ENCODE assay signal across 16 cellular contexts in genomic region chr10:8499312-8499711, GRCh38.
DNase-seq lines count a peak whose midpoint lies in the region; ATAC-seq and TF ChIP-seq lines count a peak whose summit lies in the region.
"Had no signal": no experiment of that assay in that cellular context is flagged by ENCODE, and none has a peak within 500 bp of the region (broad histone marks: within the 10 kb centered on the region; RNA-seq: fewer than 3 reads in every experiment).

No MANE protein-coding gene starts in this region.

- no peaks in the 10 kb centered on the region for H3F3A ChIP-seq in PC-3 (ENCODE audit: low read length, unreplicated experiment)

- no peaks in the 10 kb centered on the region for H3K9me3 ChIP-seq in PC-3 (ENCODE audit: low read length)
- H3K9me3 ChIP-seq in CD8-positive, alpha-beta T cell (ENCODE audit: low read length): no peaks in the 10 kb centered on the region
- H3K9me3 ChIP-seq: BLaER1, HAP-1 had no signal

- no TSS peak for BruUV-seq in PC-3 (replicated peaks; lab: Mats Ljungman, UMichigan)

- peak; percentile 43 for DNase-seq in activated CD4-positive, alpha-beta T cell treated with anti-CD3 and anti-CD28 coated beads, Interleukin-2, amount 10 ng/mL, durations not matched to agents 24 days and 14 days
- no peak for DNase-seq in activated CD4-positive, alpha-beta T cell treated with anti-CD3 and anti-CD28 coated beads, Interleukin-2, amount 50 U/mL, for 4 hours
- DNase-seq in PC-3 (peak; percentile 21), epithelial cell of esophagus (ENCODE audit: low read depth) (peak; percentile 10), nephron progenitor cell (no peak), mucosa of gallbladder (ENCODE audit: low spot score) (no peak), DMS153 (lab: John Stamatoyannopoulos, UW) (no peak)
- no peak for DNase-seq in CD8-positive, alpha-beta T cell
- DNase-seq: 8988T; Calu3; CD4-positive, alpha-beta memory T cell; GDM1; GM23248 had no signal

- 0 out of 2 replicates have a peak overlapping the region, but pooled peaks have one; percentile 36 for H3K27ac ChIP-seq in PC-3 (ENCODE audit: low read length)
- H3K27ac ChIP-seq in CD8-positive, alpha-beta T cell (ENCODE audit: low read depth, low read length): no peak overlapping the region
- H3K27ac ChIP-seq: BLaER1, GM23248 had no signal

- no peak overlapping the region for H3K9ac ChIP-seq in PC-3 (ENCODE audit: low read length)
- H3K9ac ChIP-seq: BLaER1, GM23248 had no signal

- H3K9me3 Mint-ChIP-seq in activated CD4-positive, alpha-beta T cell treated with anti-CD3 and anti-CD28 coated beads, Interleukin-2, amount 10 ng/mL, durations not matched to agents 24 days and 14 days: no peaks in the 10 kb centered on the region
- no peaks in the 10 kb centered on the region for H3K9me3 Mint-ChIP-seq in nephron progenitor cell
- H3K9me3 Mint-ChIP-seq in CD8-positive, alpha-beta T cell: no peaks in the 10 kb centered on the region

- no peak for TF ChIP-seq CTCF in PC-3 (conservative IDR thresholded peaks at IDR 0.05; ENCODE audit: low read depth, low read length)
- no peak for TF ChIP-seq CTCF in epithelial cell of esophagus (IDR thresholded peaks at IDR 0.05; ENCODE audit: insufficient read depth, low read depth, low read length, missing control alignments)
- TF ChIP-seq CTCF in nephron progenitor cell (IDR thresholded peaks at IDR 0.05): no peak
- no peak for TF ChIP-seq CTCF in CD8-positive, alpha-beta T cell (IDR thresholded peaks at IDR 0.05)

- no peaks in the 10 kb centered on the region for H3K9me2 ChIP-seq in PC-3 (replicated peaks; ENCODE audit: low read length)

- H3K36me3 ChIP-seq in PC-3 (ENCODE audit: low read depth, low read length): no peaks in the 10 kb centered on the region
- no peaks in the 10 kb centered on the region for H3K36me3 ChIP-seq in CD8-positive, alpha-beta T cell (ENCODE audit: insufficient read depth, low read length)
- H3K36me3 ChIP-seq: BLaER1, HAP-1 had no signal

- H2AFZ ChIP-seq in PC-3 (ENCODE audit: low read length): no peak overlapping the region
- H2AFZ ChIP-seq: GM23248 had no signal

- CTCF ChIA-PET in PC-3 (lab: Charles Lee): no interaction called here
- CTCF ChIA-PET in CD8-positive, alpha-beta T cell (lab: Charles Lee): no interaction called here

- no peaks in the 10 kb centered on the region for H3K4me1 ChIP-seq in PC-3 (ENCODE audit: insufficient read depth, low read length)
- no peaks in the 10 kb centered on the region for H3K4me1 ChIP-seq in CD8-positive, alpha-beta T cell (ENCODE audit: insufficient read depth, low read length)
- H3K4me1 ChIP-seq: BLaER1, HAP-1 had no signal

- POLR2A ChIA-PET in PC-3 (lab: Charles Lee; ENCODE audit: unreplicated experiment): no interaction called here
- POLR2A ChIA-PET in CD8-positive, alpha-beta T cell (lab: Charles Lee): no interaction called here

- no peak for ATAC-seq in PC-3
- no peak for ATAC-seq in CD8-positive, alpha-beta T cell

- H4K20me1 ChIP-seq in PC-3 (ENCODE audit: low read length): no peaks in the 10 kb centered on the region
- H4K20me1 ChIP-seq: BLaER1 had no signal

- no peak overlapping the region for H3K27ac Mint-ChIP-seq in activated CD4-positive, alpha-beta T cell treated with anti-CD3 and anti-CD28 coated beads, Interleukin-2, amount 10 ng/mL, durations not matched to agents 24 days and 14 days
- peak overlapping the region; percentile 31 for H3K27ac Mint-ChIP-seq in nephron progenitor cell
- H3K27ac Mint-ChIP-seq in CD8-positive, alpha-beta T cell: no peak overlapping the region
- H3K27ac Mint-ChIP-seq: CD14-positive monocyte had no signal

- H3K36me3 Mint-ChIP-seq in activated CD4-positive, alpha-beta T cell treated with anti-CD3 and anti-CD28 coated beads, Interleukin-2, amount 10 ng/mL, durations not matched to agents 24 days and 14 days (ENCODE audit: low read depth): no peaks in the 10 kb centered on the region
- H3K36me3 Mint-ChIP-seq in nephron progenitor cell (ENCODE audit: low read depth): no peaks in the 10 kb centered on the region
- no peaks in the 10 kb centered on the region for H3K36me3 Mint-ChIP-seq in CD8-positive, alpha-beta T cell
- H3K36me3 Mint-ChIP-seq: CD14-positive monocyte; CD4-positive, alpha-beta memory T cell had no signal

- H3K4me3 ChIP-seq in PC-3 (ENCODE audit: low read length) (no peak overlapping the region), epithelial cell of esophagus (ENCODE audit: low read length) (no peak overlapping the region)
- no peak overlapping the region for H3K4me3 ChIP-seq in CD8-positive, alpha-beta T cell (ENCODE audit: low read depth, low read length)
- H3K4me3 ChIP-seq: BLaER1, GM23248, HAP-1 had no signal

- H3K4me3 Mint-ChIP-seq in activated CD4-positive, alpha-beta T cell treated with anti-CD3 and anti-CD28 coated beads, Interleukin-2, amount 10 ng/mL, durations not matched to agents 24 days and 14 days: no peak overlapping the region
- H3K4me3 Mint-ChIP-seq in nephron progenitor cell: no peak overlapping the region
- H3K4me3 Mint-ChIP-seq in CD8-positive, alpha-beta T cell: no peak overlapping the region
- H3K4me3 Mint-ChIP-seq: CD14-positive monocyte had no signal

- intact Hi-C loops in activated CD4-positive, alpha-beta T cell treated with anti-CD3 and anti-CD28 coated beads, Interleukin-2, amount 10 ng/mL, durations not matched to agents 24 days and 14 days (cut with micrococcal nuclease): no loop called here
- intact Hi-C loops in PC-3 (cut with micrococcal nuclease): no loop called here
- intact Hi-C loops in CD8-positive, alpha-beta T cell (cut with DNase I, micrococcal nuclease): no loop called here

- H3K27me3 Mint-ChIP-seq in activated CD4-positive, alpha-beta T cell treated with anti-CD3 and anti-CD28 coated beads, Interleukin-2, amount 10 ng/mL, durations not matched to agents 24 days and 14 days: peaks cover 8% of the 10 kb centered on the region
- peaks cover 55% of the 10 kb centered on the region for H3K27me3 Mint-ChIP-seq in nephron progenitor cell (ENCODE audit: low read depth, poor library complexity)
- H3K27me3 Mint-ChIP-seq in CD8-positive, alpha-beta T cell (ENCODE audit: low read depth): peaks cover 14% of the 10 kb centered on the region

- peaks cover 10% of the 10 kb centered on the region for H3K4me1 Mint-ChIP-seq in activated CD4-positive, alpha-beta T cell treated with anti-CD3 and anti-CD28 coated beads, Interleukin-2, amount 10 ng/mL, durations not matched to agents 24 days and 14 days
- H3K4me1 Mint-ChIP-seq in nephron progenitor cell: peaks cover 12% of the 10 kb centered on the region
- no peaks in the 10 kb centered on the region for H3K4me1 Mint-ChIP-seq in CD8-positive, alpha-beta T cell (ENCODE audit: low read depth)
- H3K4me1 Mint-ChIP-seq: CD14-positive monocyte had no signal

- H3K27me3 ChIP-seq in PC-3 (ENCODE audit: low read length): peaks cover 24% of the 10 kb centered on the region
- H3K27me3 ChIP-seq in CD8-positive, alpha-beta T cell (ENCODE audit: insufficient read depth, low read length): no peaks in the 10 kb centered on the region
- H3K27me3 ChIP-seq: BLaER1 had no signal

- H3K4me2 ChIP-seq in PC-3 (ENCODE audit: low read length): no peak overlapping the region
- H3K4me2 ChIP-seq: BLaER1 had no signal

- no peaks in the 10 kb centered on the region for H3K79me2 ChIP-seq in PC-3 (ENCODE audit: low read length)

Comparison
In these comparisons a context has a peak if more than half of its experiments do, and no peak if none do; other contexts are left out.
1. DNase-seq: peak in activated CD4-positive, alpha-beta T cell treated with anti-CD3 and anti-CD28 coated beads, Interleukin-2, amount 10 ng/mL, durations not matched to agents 24 days and 14 days (single experiment), PC-3 (single experiment) and epithelial cell of esophagus (single experiment); none in activated CD4-positive, alpha-beta T cell treated with anti-CD3 and anti-CD28 coated beads, Interleukin-2, amount 50 U/mL, for 4 hours (0 of 2), nephron progenitor cell (single experiment), mucosa of gallbladder (single experiment), CD8-positive, alpha-beta T cell (0 of 7) and DMS153 (single experiment).